In genomic region chr7:68718059-68718685, GRCh38 we compare ENCODE assay signal across 28 cellular contexts.
A peak's percentile ranks its signal among the peaks of the same experiment; 100 is the strongest.
DNase-seq lines count a peak whose midpoint lies in the region; ATAC-seq, FAIRE-seq and TF ChIP-seq lines count a peak whose summit lies in the region.
"Had no signal": no experiment of that assay in that cellular context is flagged by ENCODE, and none has a peak within 500 bp of the region (broad histone marks: within the 10 kb centered on the region; RNA-seq: fewer than 3 reads in every experiment).

No MANE protein-coding gene starts in this region.

- H3K4me3 Mint-ChIP-seq in mesothelial cell of epicardium (no peak overlapping the region), immature natural killer cell (no peak overlapping the region)
- H3K4me3 Mint-ChIP-seq: B cell; CD4-positive, CD25-positive, alpha-beta regulatory T cell; H9; HFFc6 had no signal

- peaks cover 3% of the 10 kb centered on the region for H3F3A ChIP-seq in SK-N-SH (replicated peaks; ENCODE audit: insufficient read depth)

- ATAC-seq in Right ventricle myocardium superior (ENCODE audit: poor library complexity) (peak; percentile 52), pancreas (no peak)
- ATAC-seq: HepG2, K562 had no signal

- H4K20me1 ChIP-seq in SK-N-SH (ENCODE audit: insufficient read depth): no peaks in the 10 kb centered on the region

- TF ChIP-seq EP300 in SK-N-SH (IDR thresholded peaks at IDR 0.05; ENCODE audit: borderline replicate concordance in 1 of 2, low read depth in 1 of 2, low read length in 1 of 2): peak in 1 of 2 experiments; percentile 100; a peak in 3 of 4 replicates

- WGBS in SK-N-SH (ENCODE audit: low lambda C conversion rate): 43% methylated on average over 2 of the region's 2 CpGs
- WGBS in pancreas, 2 donors: 44 to 62% methylated on average over 2 of the region's 2 CpGs

- DNase-seq in Right ventricle myocardium superior (no peak), left ventricle myocardium inferior (no peak), NCI-H1694 treated with DMSO at 0.1 percent for 48 hours (lab: John Stamatoyannopoulos, UW) (peak; percentile 46), SK-N-SH (peak; percentile 68), mesothelial cell of epicardium (ENCODE audit: low spot score in 2 of 2, unreplicated experiment in 2 of 2) (no peak), MG63 (no peak), immature natural killer cell (no peak), pancreas (no peak)
- DNase-seq: CD4-positive, CD25-positive, alpha-beta regulatory T cell; COR-L47; DND-41; GM23248; H9; HFFc6; MM.1S; NCI-H1048; NCI-H1436 treated with DMSO at 0.1 percent for 48 hours; NCI-H2107; NCI-H226; NCI-H524; SIG-M5; T-helper 1 cell had no signal

- no peak overlapping the region for H3K4me3 ChIP-seq in left ventricle myocardium inferior
- H3K4me3 ChIP-seq in SK-N-SH (ENCODE audit: low read depth in 2 of 2, low read length in 1 of 2): no peak overlapping the region
- no peak overlapping the region for H3K4me3 ChIP-seq in MG63
- no peak overlapping the region for H3K4me3 ChIP-seq in pancreas
- H3K4me3 ChIP-seq: GM23248, K562 had no signal

- no peak for TF ChIP-seq CTCF in left ventricle myocardium inferior (IDR thresholded peaks at IDR 0.05; ENCODE audit: borderline replicate concordance)
- no peak for TF ChIP-seq CTCF in SK-N-SH (IDR thresholded peaks at IDR 0.05)
- no peak for TF ChIP-seq CTCF in mesothelial cell of epicardium (IDR thresholded peaks at IDR 0.05; ENCODE audit: unreplicated experiment)
- TF ChIP-seq CTCF in pancreas (IDR thresholded peaks at IDR 0.05): no peak

- H3K27ac Mint-ChIP-seq in mesothelial cell of epicardium (peak overlapping the region; percentile 73), immature natural killer cell (no peak overlapping the region)
- H3K27ac Mint-ChIP-seq: B cell; CD4-positive, CD25-positive, alpha-beta regulatory T cell; H9; HFFc6 had no signal

- H3K4me1 ChIP-seq in left ventricle myocardium inferior (peaks cover 16% of the 10 kb centered on the region), SK-N-SH (ENCODE audit: control insufficient read depth in 1 of 2, insufficient read depth in 2 of 2, low read depth in 1 of 2, low read length in 1 of 2) (peaks cover 0 to 17% of the 10 kb centered on the region in 2 experiments; a peak in 2 of 4 replicates), pancreas (no peaks in the 10 kb centered on the region)

- H3K79me2 ChIP-seq in SK-N-SH (ENCODE audit: insufficient read depth): no peaks in the 10 kb centered on the region

- intact Hi-C loops in Right ventricle myocardium superior (cut with DNase I): no loop called here
- intact Hi-C loops in left ventricle myocardium inferior (cut with micrococcal nuclease): no loop called here
- intact Hi-C loops in pancreas (cut with DNase I): no loop called here

- no peaks in the 10 kb centered on the region for H3K9me3 ChIP-seq in left ventricle myocardium inferior (replicated peaks)
- H3K9me3 ChIP-seq in SK-N-SH: no peaks in the 10 kb centered on the region
- H3K9me3 ChIP-seq in MG63: no peaks in the 10 kb centered on the region
- H3K9me3 ChIP-seq in pancreas: no peaks in the 10 kb centered on the region

- FAIRE-seq in pancreas (lab: Jason Lieb, UNC): no peak
- FAIRE-seq: A204.1, GM12891, HepG2, K562 had no signal

- peaks cover 5% of the 10 kb centered on the region for H3K27me3 Mint-ChIP-seq in mesothelial cell of epicardium (ENCODE audit: low read depth)
- H3K27me3 Mint-ChIP-seq in immature natural killer cell (ENCODE audit: low read depth in 3 of 3): peaks cover 0 to 2% (median 0%) of the 10 kb centered on the region in 3 donors
- H3K27me3 Mint-ChIP-seq: B cell; CD4-positive, CD25-positive, alpha-beta regulatory T cell had no signal

- no peaks in the 10 kb centered on the region for H3K36me3 ChIP-seq in left ventricle myocardium inferior
- H3K36me3 ChIP-seq in SK-N-SH (replicated peaks in 1 of 2; ENCODE audit: control insufficient read depth in 1 of 2, insufficient read depth in 2 of 2, low read length in 1 of 2): no peaks in the 10 kb centered on the region
- H3K36me3 ChIP-seq in MG63: no peaks in the 10 kb centered on the region
- no peaks in the 10 kb centered on the region for H3K36me3 ChIP-seq in pancreas

- H3K9me3 Mint-ChIP-seq in mesothelial cell of epicardium: peaks cover 4% of the 10 kb centered on the region
- H3K9me3 Mint-ChIP-seq in immature natural killer cell: peaks cover 0 to 19% (median 7%) of the 10 kb centered on the region in 6 donors
- H3K9me3 Mint-ChIP-seq: H9 had no signal

- CTCF ChIA-PET in SK-N-SH (lab: Yijun Ruan, JAX): interaction anchor here (1.3 to 1.9 kb wide), 2 partner anchors 293 to 1340 kb away, joined by 4 to 6 read pairs; no protein-coding TSS in a partner anchor

- peaks cover 10% of the 10 kb centered on the region for H3K4me1 Mint-ChIP-seq in mesothelial cell of epicardium
- H3K4me1 Mint-ChIP-seq in immature natural killer cell: no peaks in the 10 kb centered on the region
- H3K4me1 Mint-ChIP-seq: B cell; CD4-positive, CD25-positive, alpha-beta regulatory T cell had no signal

- peak; percentile 35 for TF ChIP-seq RAD21 in SK-N-SH (IDR thresholded peaks at IDR 0.05; ENCODE audit: low read length)

- H3K27me3 ChIP-seq in left ventricle myocardium inferior (ENCODE audit: low read depth) (peaks cover 5% of the 10 kb centered on the region), SK-N-SH (ENCODE audit: insufficient read depth) (no peaks in the 10 kb centered on the region), MG63 (no peaks in the 10 kb centered on the region), pancreas (no peaks in the 10 kb centered on the region)

- H3K4me2 ChIP-seq in SK-N-SH: no peak overlapping the region

- POLR2A ChIA-PET in SK-N-SH (lab: Yijun Ruan, JAX): no interaction called here

- no peak overlapping the region for H3K27ac ChIP-seq in left ventricle myocardium inferior (replicated peaks)
- H3K27ac ChIP-seq in SK-N-SH (ENCODE audit: low read depth in 2 of 2, low read length in 1 of 2): peak overlapping the region in 1 of 2 experiments; percentile 70; a peak in 2 of 4 replicates
- H3K27ac ChIP-seq in pancreas: no peak overlapping the region
- H3K27ac ChIP-seq: GM23248, HL-60 had no signal

- peak overlapping the region; percentile 26; the same call in 1 of the 2 replicates for H2AFZ ChIP-seq in SK-N-SH (ENCODE audit: low read depth)
- H2AFZ ChIP-seq: GM23248 had no signal

- H3K9ac ChIP-seq in SK-N-SH: no peak overlapping the region
- H3K9ac ChIP-seq: GM23248 had no signal

- no peaks in the 10 kb centered on the region for H3K9me2 ChIP-seq in SK-N-SH

- H3K36me3 Mint-ChIP-seq in mesothelial cell of epicardium (no peaks in the 10 kb centered on the region), immature natural killer cell (no peaks in the 10 kb centered on the region)
- H3K36me3 Mint-ChIP-seq: CD4-positive, CD25-positive, alpha-beta regulatory T cell had no signal

TF ChIP-seq in SK-N-SH, 30 proteins besides CTCF, POLR2A, EP300 and RAD21 (continues in another document):
- TF ChIP-seq EZH2phosphoT487 (IDR thresholded peaks at IDR 0.05; ENCODE audit: borderline replicate concordance, low read depth) (no peak), FOXJ3 (CRISPR knock-in tag; IDR thresholded peaks at IDR 0.05) (peak; percentile 99), GABPA (IDR thresholded peaks at IDR 0.05; ENCODE audit: low read depth) (no peak), RXRA (IDR thresholded peaks at IDR 0.05; ENCODE audit: borderline replicate concordance, low read depth) (no peak), FOXM1 (IDR thresholded peaks at IDR 0.05; ENCODE audit: low read depth) (no peak), TCF12 (IDR thresholded peaks at IDR 0.05) (peak; percentile 91), JUND (IDR thresholded peaks at IDR 0.05) (no peak), USF2 (IDR thresholded peaks at IDR 0.05; ENCODE audit: borderline replicate concordance, low read depth, low read length) (no peak), TEAD4 (IDR thresholded peaks at IDR 0.05; ENCODE audit: borderline replicate concordance, insufficient read depth) (no peak), POLR2AphosphoS5 (IDR thresholded peaks at IDR 0.05; ENCODE audit: low read depth, low read length) (peak; percentile 75), SMC3 (IDR thresholded peaks at IDR 0.05; ENCODE audit: low read depth, low read length) (no peak), MEF2A (IDR thresholded peaks at IDR 0.05; ENCODE audit: borderline replicate concordance, low read depth) (no peak), CHD2 (IDR thresholded peaks at IDR 0.05; ENCODE audit: low read length, partially characterized antibody) (peak; percentile 93), FOSL2 (IDR thresholded peaks at IDR 0.05; ENCODE audit: borderline replicate concordance, low read depth) (no peak), RCOR1 (IDR thresholded peaks at IDR 0.05; ENCODE audit: low read length) (peak; percentile 100), GATA2 (CRISPR knock-in tag; IDR thresholded peaks at IDR 0.05) (peak; percentile 98), MXI1 (IDR thresholded peaks at IDR 0.05; ENCODE audit: low read depth, low read length) (peak; percentile 67; the same call in 1 of the 2 replicates), NFIC (IDR thresholded peaks at IDR 0.05; ENCODE audit: borderline replicate concordance) (peak; percentile 41; the same call in 1 of the 2 replicates), YY1 (IDR thresholded peaks at IDR 0.05; ENCODE audit: low read depth) (no peak)
- TF ChIP-seq, protein P1, sequence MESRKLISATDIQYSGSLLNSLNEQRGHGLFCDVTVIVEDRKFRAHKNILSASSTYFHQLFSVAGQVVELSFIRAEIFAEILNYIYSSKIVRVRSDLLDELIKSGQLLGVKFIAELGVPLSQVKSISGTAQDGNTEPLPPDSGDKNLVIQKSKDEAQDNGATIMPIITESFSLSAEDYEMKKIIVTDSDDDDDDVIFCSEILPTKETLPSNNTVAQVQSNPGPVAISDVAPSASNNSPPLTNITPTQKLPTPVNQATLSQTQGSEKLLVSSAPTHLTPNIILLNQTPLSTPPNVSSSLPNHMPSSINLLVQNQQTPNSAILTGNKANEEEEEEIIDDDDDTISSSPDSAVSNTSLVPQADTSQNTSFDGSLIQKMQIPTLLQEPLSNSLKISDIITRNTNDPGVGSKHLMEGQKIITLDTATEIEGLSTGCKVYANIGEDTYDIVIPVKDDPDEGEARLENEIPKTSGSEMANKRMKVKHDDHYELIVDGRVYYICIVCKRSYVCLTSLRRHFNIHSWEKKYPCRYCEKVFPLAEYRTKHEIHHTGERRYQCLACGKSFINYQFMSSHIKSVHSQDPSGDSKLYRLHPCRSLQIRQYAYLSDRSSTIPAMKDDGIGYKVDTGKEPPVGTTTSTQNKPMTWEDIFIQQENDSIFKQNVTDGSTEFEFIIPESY (IDR thresholded peaks at IDR 0.05; ENCODE audit: borderline replicate concordance, low read depth): no peak

Comparison
In these comparisons a context has a peak if more than half of its experiments do, and no peak if none do; other contexts are left out.
1. DNase-seq: peak in NCI-H1694 treated with DMSO at 0.1 percent for 48 hours (single experiment) and SK-N-SH (single experiment); none in Right ventricle myocardium superior (single experiment), left ventricle myocardium inferior (single experiment), mesothelial cell of epicardium (0 of 2), MG63 (single experiment), immature natural killer cell (0 of 3) and pancreas (0 of 6).